Comparison of ENCODE assay signal across 8 cellular contexts in genomic region chr13:107211073-107211472, GRCh38.
DNase-seq lines count a peak whose midpoint lies in the region; ATAC-seq and TF ChIP-seq lines count a peak whose summit lies in the region.

No MANE protein-coding gene starts in this region.

- intact Hi-C loops in ovary (cut with DNase I), result loop anchor here in 2 of 4 donors (10.0 kb wide), 2 partner anchors 434 to 944 kb away; no protein-coding TSS in a partner anchor

- no peaks in the 10 kb centered on the region for H3K9me3 Mint-ChIP-seq in activated T-cell treated with anti-CD3 and anti-CD28 coated beads, Interleukin-2, amount 50 U/mL, for 72 hours

- DNase-seq in GM06990 (ENCODE audit: extremely low read depth, insufficient read length) (no peak), NOMO-1 treated with dmso at 0.1 percent for 144 hours (lab: John Stamatoyannopoulos, UW; ENCODE audit: unreplicated experiment) (peak; percentile 15), foreskin melanocyte (peak; percentile 67), ovary (peak; percentile 37 to 73 (median 69)), SW 1271 (lab: John Stamatoyannopoulos, UW) (no peak)
- DNase-seq in activated T-cell treated with anti-CD3 and anti-CD28 coated beads, Interleukin-2, amount 50 U/mL, for 72 hours, result peak; percentile 49 to 53

- no peaks in the 10 kb centered on the region for H3K9me3 ChIP-seq in ovary

- H3K36me3 ChIP-seq in GM06990 (ENCODE audit: control insufficient read depth, insufficient read depth, low read length) (no peaks in the 10 kb centered on the region), ovary (no peaks in the 10 kb centered on the region)

- H3K4me1 Mint-ChIP-seq in activated T-cell treated with anti-CD3 and anti-CD28 coated beads, Interleukin-2, amount 50 U/mL, for 72 hours (ENCODE audit: low read depth), result no peaks in the 10 kb centered on the region

- no peaks in the 10 kb centered on the region for H3K27me3 Mint-ChIP-seq in activated T-cell treated with anti-CD3 and anti-CD28 coated beads, Interleukin-2, amount 50 U/mL, for 72 hours (ENCODE audit: low read depth)

- peak; percentile 97 for ATAC-seq in GM21825 (IDR thresholded peaks at IDR 0.05; ENCODE audit: unreplicated experiment)
- peak; percentile 63 to 69 for ATAC-seq in activated T-cell treated with anti-CD3 and anti-CD28 coated beads, Interleukin-2, amount 50 U/mL, for 72 hours (replicated peaks in 1 of 2)

- peaks cover 3% of the 10 kb centered on the region for H3K4me1 ChIP-seq in ovary (ENCODE audit: insufficient read depth)

- no peak overlapping the region for H3K4me3 Mint-ChIP-seq in activated T-cell treated with anti-CD3 and anti-CD28 coated beads, Interleukin-2, amount 50 U/mL, for 72 hours

- no peak for TF ChIP-seq POLR2A in ovary (IDR thresholded peaks at IDR 0.05)

- TF ChIP-seq RAD21 in Ishikawa (IDR thresholded peaks at IDR 0.05; ENCODE audit: low read depth), result peak; percentile 80

- H3K36me3 Mint-ChIP-seq in activated T-cell treated with anti-CD3 and anti-CD28 coated beads, Interleukin-2, amount 50 U/mL, for 72 hours (ENCODE audit: insufficient read depth in 2 of 2), result no peaks in the 10 kb centered on the region

- H3K4me3 ChIP-seq in GM06990 (replicated peaks; ENCODE audit: low read depth, low read length) (no peak overlapping the region), ovary (no peak overlapping the region)

- peak; percentile 85 for TF ChIP-seq CTCF in GM06990 (IDR thresholded peaks at IDR 0.05; ENCODE audit: insufficient read depth, low read length, poor library complexity, severe bottlenecking)
- TF ChIP-seq CTCF in ovary (IDR thresholded peaks at IDR 0.05), result peak; percentile 45 to 65 (median 52)

- H3K27me3 ChIP-seq in GM06990 (replicated peaks; ENCODE audit: control insufficient read depth, insufficient read depth, low read length), result no peaks in the 10 kb centered on the region
- no peaks in the 10 kb centered on the region for H3K27me3 ChIP-seq in ovary

- WGBS in ovary, 3 donors, result 5 to 8% (median 6%) methylated on average over 8 of the region's 8 CpGs

- H3K27ac Mint-ChIP-seq in activated T-cell treated with anti-CD3 and anti-CD28 coated beads, Interleukin-2, amount 50 U/mL, for 72 hours, result no peak overlapping the region

- H3K27ac ChIP-seq in ovary, result no peak overlapping the region

- no peak for TF ChIP-seq EP300 in Ishikawa (IDR thresholded peaks at IDR 0.05; ENCODE audit: borderline replicate concordance)
- TF ChIP-seq EP300 in ovary (IDR thresholded peaks at IDR 0.05), result no peak

TF ChIP-seq in Ishikawa, 13 proteins besides CTCF, POLR2A, EP300 and RAD21:
- TF ChIP-seq USF1 (IDR thresholded peaks at IDR 0.05), result no peak
- no peak for TF ChIP-seq MAX (IDR thresholded peaks at IDR 0.05)
- TF ChIP-seq TAF1 (IDR thresholded peaks at IDR 0.05; ENCODE audit: low read depth), result no peak
- TF ChIP-seq REST (IDR thresholded peaks at IDR 0.05; ENCODE audit: low read depth), result no peak
- no peak for TF ChIP-seq YY1 (IDR thresholded peaks at IDR 0.05; ENCODE audit: low read depth)
- no peak for TF ChIP-seq CEBPB (IDR thresholded peaks at IDR 0.05)
- no peak for TF ChIP-seq TCF12 (IDR thresholded peaks at IDR 0.05; ENCODE audit: low read depth)
- no peak for TF ChIP-seq CREB1 (IDR thresholded peaks at IDR 0.05; ENCODE audit: low read depth)

Comparison
In these comparisons a context has a peak if more than half of its experiments do, and no peak if none do; other contexts are left out.
1. DNase-seq: peak in NOMO-1 treated with dmso at 0.1 percent for 144 hours (single experiment), activated T-cell treated with anti-CD3 and anti-CD28 coated beads, Interleukin-2, amount 50 U/mL, for 72 hours (2 of 2), foreskin melanocyte (single experiment) and ovary (5 of 5); none in GM06990 (single experiment) and SW 1271 (0 of 2).